In genomic region chr10:80155696-80156215, GRCh38 we compare ENCODE assay signal across 14 cellular contexts. TPM values are rescaled to one million over a fixed set of nuclear protein-coding genes. Genes with fewer than 3 reads are reported as not detected.
DNase-seq lines count a peak whose midpoint lies in the region; ATAC-seq and TF ChIP-seq lines count a peak whose summit lies in the region.
"Had no signal": no experiment of that assay in that cellular context is flagged by ENCODE, and none has a peak within 500 bp of the region (broad histone marks: within the 10 kb centered on the region; RNA-seq: fewer than 3 reads in every experiment).

No MANE protein-coding gene starts in this region.

- peaks cover 66% of the 10 kb centered on the region for H3K4me1 ChIP-seq in SJSA1 (replicated peaks)
- peaks cover 2 to 30% of the 10 kb centered on the region in 2 donors for H3K4me1 ChIP-seq in esophagus (ENCODE audit: control insufficient read depth in 2 of 2, insufficient read depth in 2 of 2, low read length in 1 of 2)
- peaks cover 26% of the 10 kb centered on the region for H3K4me1 ChIP-seq in psoas muscle

- DNase-seq in AG04450 (ENCODE audit: low read depth, low spot score) (no peak), SJSA1 (ENCODE audit: low read depth in 1 of 2, low spot score in 2 of 2) (no peak), psoas muscle (no peak), DMS53 (lab: John Stamatoyannopoulos, UW) (no peak)
- DNase-seq in stimulated activated CD4-positive, alpha-beta T cell treated with anti-CD3 and anti-CD28 coated beads, Interleukin-4, amount 100 ng/mL, for 1 hour, result no peak
- DNase-seq in activated CD4-positive, alpha-beta T cell treated with anti-CD3 and anti-CD28 coated beads for 4 hours, result no peak
- DNase-seq: cortex of kidney; heart right ventricle; KBM-7; NCI-H2029 treated with DMSO at 0.1 percent for 48 hours; stimulated activated naive CD4-positive, alpha-beta T cell had no signal

- ATAC-seq in psoas muscle (no peak), HG03571 (IDR thresholded peaks at IDR 0.05; ENCODE audit: unreplicated experiment) (no peak)
- ATAC-seq: heart right ventricle had no signal

- CTCF ChIA-PET in AG04450 (lab: Charles Lee), result interaction anchor here (0.6 to 1.2 kb wide), 2 partner anchors 12 to 67 kb away, joined by 3 to 4 read pairs; no protein-coding TSS in a partner anchor

- H3K9me3 ChIP-seq in AG04450 (ENCODE audit: control insufficient read depth, insufficient read depth, low read length) (no peaks in the 10 kb centered on the region), SJSA1 (replicated peaks) (no peaks in the 10 kb centered on the region), esophagus (ENCODE audit: control insufficient read depth in 2 of 2, insufficient read depth in 1 of 2, low read depth in 1 of 2, low read length in 1 of 2) (no peaks in the 10 kb centered on the region), psoas muscle (no peaks in the 10 kb centered on the region)
- H3K9me3 ChIP-seq: BLaER1 treated with 17β-estradiol and CSF1 and Interleukin-3, amounts not matched to agents 10 nM and 100 nM; heart right ventricle had no signal

- intact Hi-C loops in psoas muscle (cut with DNase I), result no loop called here

- peaks cover 75% of the 10 kb centered on the region for H3K36me3 ChIP-seq in SJSA1
- peaks cover 20 to 57% of the 10 kb centered on the region in 2 donors for H3K36me3 ChIP-seq in esophagus (ENCODE audit: control insufficient read depth in 2 of 2, insufficient read depth in 2 of 2, low read length in 1 of 2)
- H3K36me3 ChIP-seq in psoas muscle (ENCODE audit: insufficient read depth in 1 of 2, low read depth in 1 of 2), result peaks cover 17 to 87% of the 10 kb centered on the region in 2 donors

- TF ChIP-seq CTCF in AG04450 (IDR thresholded peaks at IDR 0.05; ENCODE audit: low read depth, low read length) (no peak), psoas muscle (IDR thresholded peaks at IDR 0.05) (no peak)

- POLR2A ChIA-PET in AG04450 (lab: Yijun Ruan, JAX), result interaction anchor here (1.2 kb wide), 1 partner anchor 47 kb away, joined by 4 read pairs; no protein-coding TSS in a partner anchor

- H3K4me3 ChIP-seq in AG04450 (ENCODE audit: low read depth, low read length), result no peak overlapping the region
- H3K4me3 ChIP-seq in SJSA1, result no peak overlapping the region
- H3K4me3 ChIP-seq in esophagus (ENCODE audit: low read depth in 1 of 2, low read length in 2 of 2), result no peak overlapping the region
- no peak overlapping the region for H3K4me3 ChIP-seq in psoas muscle
- H3K4me3 ChIP-seq: BLaER1 treated with 17β-estradiol and CSF1 and Interleukin-3, amounts not matched to agents 10 nM and 100 nM; heart right ventricle had no signal

- H3K27me3 ChIP-seq in AG04450 (ENCODE audit: control insufficient read depth, insufficient read depth, low read length) (no peaks in the 10 kb centered on the region), SJSA1 (replicated peaks) (no peaks in the 10 kb centered on the region), esophagus (ENCODE audit: control insufficient read depth in 1 of 2, insufficient read depth in 2 of 2, low read length in 2 of 2) (no peaks in the 10 kb centered on the region), psoas muscle (ENCODE audit: insufficient read depth in 3 of 3, low read length in 2 of 3) (no peaks in the 10 kb centered on the region)
- H3K27me3 ChIP-seq: BLaER1 treated with 17β-estradiol and CSF1 and Interleukin-3, amounts not matched to agents 10 nM and 100 nM; heart right ventricle had no signal

- H3K27ac ChIP-seq in AG04450 (ENCODE audit: low read depth, low read length), result peak overlapping the region; percentile 95
- peak overlapping the region; percentile 68 for H3K27ac ChIP-seq in SJSA1
- H3K27ac ChIP-seq in esophagus (ENCODE audit: low read depth in 2 of 2, low read length in 1 of 2), result peak overlapping the region; percentile 71 to 89
- peak overlapping the region; percentile 95 for H3K27ac ChIP-seq in psoas muscle
- H3K27ac ChIP-seq: BLaER1 treated with 17β-estradiol and CSF1 and Interleukin-3, amounts not matched to agents 10 nM and 100 nM had no signal

- 57 to 66% methylated on average over 8 of the region's 8 CpGs for WGBS in esophagus, 2 donors
- WGBS in psoas muscle, 3 donors, result 83 to 90% (median 84%) methylated on average over 8 of the region's 8 CpGs

RNA-seq across cellular contexts. Expression of gene PLAC9, which starts 23.2 kb away (rescaled TPM):
- polyA plus RNA-seq in AG04450 (2011; rRNA removed) (11.5 and 14.2 TPM in 2 replicates), esophagus (1 to 10 TPM; 5.5 to 5.8 TPM), psoas muscle (1 to 10 TPM; 8.5 to 9.5 (median 9.4) TPM)
- polyA minus RNA-seq in AG04450 (2011; rRNA and poly(A)+ RNA removed), result 2.2 and 4.0 TPM in 2 replicates
- total RNA-seq in SJSA1 (2014; rRNA removed; shearing (Covaris generic)), result not detected in 2 replicates
- total RNA-seq in psoas muscle, result 10 to 100 TPM in 1 of 4 donors, 1 to 10 TPM in 3; 5.4 to 14.6 (median 8.8) TPM

RNA-seq across cellular contexts. Expression of gene ANXA11, which starts 49.6 kb away (rescaled TPM):
- polyA plus RNA-seq in AG04450 (2011; rRNA removed), result 161 and 182 TPM in 2 replicates
- 120 and 127 TPM in 2 replicates for polyA minus RNA-seq in AG04450 (2011; rRNA and poly(A)+ RNA removed)
- 76.9 and 114 TPM in 2 replicates for total RNA-seq in SJSA1 (2014; rRNA removed; shearing (Covaris generic))
- 100 to 1,000 TPM; 155 to 287 TPM for polyA plus RNA-seq in esophagus
- total RNA-seq in psoas muscle, result 100 to 1,000 TPM; 120 to 389 (median 273) TPM
- 100 to 1,000 TPM; 112 to 164 (median 132) TPM for polyA plus RNA-seq in psoas muscle
